Comparison of ENCODE assay signal across 34 cellular contexts in genomic region chrX:18935893-18936292, GRCh38.
"Had no signal": no experiment of that assay in that cellular context is flagged by ENCODE, and none has a peak within 500 bp of the region (broad histone marks: within the 10 kb centered on the region; RNA-seq: fewer than 3 reads in every experiment).

No MANE protein-coding gene starts in this region.

- H3K4me1 Mint-ChIP-seq: activated CD4-positive, alpha-beta T cell treated with anti-CD3 and anti-CD28 coated beads for 36 hours; activated CD4-positive, alpha-beta T cell treated with anti-CD3 and anti-CD28 coated beads, Interleukin-2, amount 10 ng/mL, durations not matched to agents 24 days and 14 days; activated CD8-positive, alpha-beta memory T cell treated with anti-CD3 and anti-CD28 coated beads, Interleukin-2, amount 10 ng/mL, durations not matched to agents 7 days and 5 days; activated naive CD4-positive, alpha-beta T cell treated with anti-CD3 and anti-CD28 coated beads, Interleukin-2, amount 50 U/mL, for 24 hours; activated naive CD8-positive, alpha-beta T cell treated with anti-CD3 and anti-CD28 coated beads for 36 hours; activated naive CD8-positive, alpha-beta T cell treated with anti-CD3 and anti-CD28 coated beads, Interleukin-2, amount 50 U/mL, for 24 hours; brain had no signal

- H3K9me3 ChIP-seq: adrenal gland, breast epithelium, colonic mucosa, esophagus squamous epithelium, gastroesophageal sphincter had no signal

- H3K9me3 Mint-ChIP-seq: activated CD4-positive, alpha-beta memory T cell treated with anti-CD3 and anti-CD28 coated beads for 36 hours; activated CD4-positive, alpha-beta T cell treated with anti-CD3 and anti-CD28 coated beads, Interleukin-2, amount 10 ng/mL, durations not matched to agents 24 days and 14 days; activated naive CD4-positive, alpha-beta T cell treated with anti-CD3 and anti-CD28 coated beads for 36 hours; activated naive CD4-positive, alpha-beta T cell treated with anti-CD3 and anti-CD28 coated beads, Interleukin-2, amount 50 U/mL, for 24 hours; activated naive CD8-positive, alpha-beta T cell treated with anti-CD3 and anti-CD28 coated beads for 36 hours; activated naive CD8-positive, alpha-beta T cell treated with anti-CD3 and anti-CD28 coated beads, Interleukin-2, amount 50 U/mL, for 24 hours; activated T-helper 1 cell treated with anti-CD3 and anti-CD28 coated beads, Interleukin-12 subunit alpha, Interleukin-12 subunit beta, Interleukin-2, Interleukin-4 antibody, amounts not matched to agents 30 ng/mL and 10 ng/mL and 1 ng/mL, durations not matched to agents 14 hours and 24 hours and 36 hours; activated T-helper 2 cell treated with anti-CD3 and anti-CD28 coated beads, Interferon-gamma antibody, Interleukin-2, Interleukin-4, amounts not matched to agents 10 μg/mL and 5 μg/mL and 100 μg/mL, durations not matched to agents 14 hours and 24 hours and 36 hours; brain; effector memory CD8-positive, alpha-beta T cell had no signal

- H3K27me3 Mint-ChIP-seq: activated CD4-positive, alpha-beta memory T cell treated with anti-CD3 and anti-CD28 coated beads for 36 hours; activated CD4-positive, alpha-beta T cell treated with anti-CD3 and anti-CD28 coated beads for 36 hours; activated CD4-positive, alpha-beta T cell treated with anti-CD3 and anti-CD28 coated beads, Interleukin-2, amount 10 ng/mL, durations not matched to agents 24 days and 14 days; activated CD8-positive, alpha-beta memory T cell treated with anti-CD3 and anti-CD28 coated beads, Interleukin-2, amount 10 ng/mL, durations not matched to agents 7 days and 5 days; activated naive CD4-positive, alpha-beta T cell treated with anti-CD3 and anti-CD28 coated beads, Interleukin-2, amount 50 U/mL, for 24 hours; activated naive CD8-positive, alpha-beta T cell treated with anti-CD3 and anti-CD28 coated beads for 36 hours; activated naive CD8-positive, alpha-beta T cell treated with anti-CD3 and anti-CD28 coated beads, Interleukin-2, amount 50 U/mL, for 24 hours; brain; effector memory CD8-positive, alpha-beta T cell had no signal

- H3K4me3 ChIP-seq: adrenal gland, breast epithelium, cardiac muscle cell, colonic mucosa, dorsolateral prefrontal cortex, esophagus squamous epithelium, gastroesophageal sphincter had no signal

- H3K36me3 ChIP-seq: breast epithelium, colonic mucosa had no signal

- H3K4me1 ChIP-seq: adrenal gland, breast epithelium, colonic mucosa, esophagus squamous epithelium, gastroesophageal sphincter had no signal

- H3K27ac ChIP-seq: adrenal gland, breast epithelium, cardiac muscle cell, colonic mucosa, dorsolateral prefrontal cortex, esophagus squamous epithelium, gastroesophageal sphincter had no signal

- H3K27me3 ChIP-seq: adrenal gland, cardiac muscle cell, colonic mucosa, esophagus squamous epithelium, gastroesophageal sphincter had no signal

- H3K27ac Mint-ChIP-seq: activated CD4-positive, alpha-beta memory T cell treated with anti-CD3 and anti-CD28 coated beads for 36 hours; activated CD4-positive, alpha-beta T cell treated with anti-CD3 and anti-CD28 coated beads for 36 hours; activated CD4-positive, alpha-beta T cell treated with anti-CD3 and anti-CD28 coated beads, Interleukin-2, amount 10 ng/mL, durations not matched to agents 24 days and 14 days; activated CD8-positive, alpha-beta memory T cell treated with anti-CD3 and anti-CD28 coated beads, Interleukin-2, amount 10 ng/mL, durations not matched to agents 7 days and 5 days; activated CD8-positive, alpha-beta T cell treated with anti-CD3 and anti-CD28 coated beads, Interleukin-2, amount 10 ng/mL, durations not matched to agents 7 days and 5 days; activated naive CD4-positive, alpha-beta T cell treated with anti-CD3 and anti-CD28 coated beads for 36 hours; activated naive CD4-positive, alpha-beta T cell treated with anti-CD3 and anti-CD28 coated beads, Interleukin-2, amount 50 U/mL, for 24 hours; activated naive CD8-positive, alpha-beta T cell treated with anti-CD3 and anti-CD28 coated beads for 36 hours; activated naive CD8-positive, alpha-beta T cell treated with anti-CD3 and anti-CD28 coated beads, Interleukin-2, amount 50 U/mL, for 24 hours; activated T-helper 1 cell treated with anti-CD3 and anti-CD28 coated beads, Interleukin-12 subunit alpha, Interleukin-12 subunit beta, Interleukin-2, Interleukin-4 antibody, amounts not matched to agents 30 ng/mL and 10 ng/mL and 1 ng/mL, durations not matched to agents 14 hours and 24 hours and 36 hours; activated T-helper 2 cell treated with anti-CD3 and anti-CD28 coated beads, Interferon-gamma antibody, Interleukin-2, Interleukin-4, amounts not matched to agents 10 μg/mL and 5 μg/mL and 100 μg/mL, durations not matched to agents 14 hours and 24 hours and 36 hours; brain; effector memory CD8-positive, alpha-beta T cell had no signal

- ATAC-seq: activated CD4-positive, alpha-beta T cell treated with anti-CD3 and anti-CD28 coated beads for 36 hours; activated CD8-positive, alpha-beta memory T cell treated with anti-CD3 and anti-CD28 coated beads, Interleukin-2, amount 10 ng/mL, durations not matched to agents 7 days and 5 days; activated CD8-positive, alpha-beta T cell treated with anti-CD3 and anti-CD28 coated beads, Interleukin-2, amount 10 ng/mL, durations not matched to agents 7 days and 5 days; activated naive CD8-positive, alpha-beta T cell treated with anti-CD3 and anti-CD28 coated beads, Interleukin-2, amount 50 U/mL, for 24 hours; effector memory CD8-positive, alpha-beta T cell; gastroesophageal sphincter had no signal

- H3K36me3 Mint-ChIP-seq: activated CD8-positive, alpha-beta memory T cell treated with anti-CD3 and anti-CD28 coated beads, Interleukin-2, amount 10 ng/mL, durations not matched to agents 7 days and 5 days; activated naive CD4-positive, alpha-beta T cell treated with anti-CD3 and anti-CD28 coated beads, Interleukin-2, amount 50 U/mL, for 24 hours; activated naive CD8-positive, alpha-beta T cell treated with anti-CD3 and anti-CD28 coated beads for 36 hours had no signal

- DNase-seq: activated CD4-positive, alpha-beta memory T cell treated with anti-CD3 and anti-CD28 coated beads for 36 hours; activated CD4-positive, alpha-beta T cell treated with anti-CD3 and anti-CD28 coated beads for 36 hours; activated CD4-positive, alpha-beta T cell treated with anti-CD3 and anti-CD28 coated beads, Interleukin-2, amount 10 ng/mL, durations not matched to agents 24 days and 14 days; activated CD4-positive, CD25-positive, alpha-beta regulatory T cell; activated CD4-positive, CD25-positive, alpha-beta regulatory T cell treated with anti-CD3 and anti-CD28 coated beads, Interleukin-2, amount 50 U/mL, for 72 hours; activated CD8-positive, alpha-beta memory T cell treated with anti-CD3 and anti-CD28 coated beads, Interleukin-2, amount 10 ng/mL, durations not matched to agents 7 days and 5 days; activated CD8-positive, alpha-beta memory T cell treated with anti-CD3 and anti-CD28 coated beads, Interleukin-2, amount 50 U/mL, for 4 hours; activated CD8-positive, alpha-beta T cell treated with anti-CD3 and anti-CD28 coated beads, Interleukin-2, amount 10 ng/mL, durations not matched to agents 7 days and 5 days; activated effector memory CD4-positive, alpha-beta T cell treated with anti-CD3 and anti-CD28 coated beads, Interleukin-2, amount 50 U/mL, for 16 hours; activated naive CD4-positive, alpha-beta T cell treated with anti-CD3 and anti-CD28 coated beads for 36 hours; activated naive CD8-positive, alpha-beta T cell treated with anti-CD3 and anti-CD28 coated beads for 36 hours; activated naive CD8-positive, alpha-beta T cell treated with anti-CD3 and anti-CD28 coated beads, Interleukin-2, amount 50 U/mL, for 24 hours; activated T-cell treated with anti-CD3 and anti-CD28 coated beads, Interleukin-2, amount 50 U/mL, for 1 hour; activated T-cell treated with anti-CD3 and anti-CD28 coated beads, Interleukin-2, amount 50 U/mL, for 48 hours; adrenal gland; amygdala; aorta; central memory CD4-positive, alpha-beta T cell; cerebellar nuclear complex; colonic mucosa; dorsolateral prefrontal cortex; effector CD4-positive, alpha-beta T cell; effector memory CD8-positive, alpha-beta T cell; erythroblast; esophagus squamous epithelium; foreskin melanocyte; T-helper 2 cell had no signal

- H3K4me3 Mint-ChIP-seq: activated CD4-positive, alpha-beta memory T cell treated with anti-CD3 and anti-CD28 coated beads for 36 hours; activated CD4-positive, alpha-beta T cell treated with anti-CD3 and anti-CD28 coated beads for 36 hours; activated CD4-positive, alpha-beta T cell treated with anti-CD3 and anti-CD28 coated beads, Interleukin-2, amount 10 ng/mL, durations not matched to agents 24 days and 14 days; activated CD8-positive, alpha-beta memory T cell treated with anti-CD3 and anti-CD28 coated beads, Interleukin-2, amount 10 ng/mL, durations not matched to agents 7 days and 5 days; activated CD8-positive, alpha-beta T cell treated with anti-CD3 and anti-CD28 coated beads, Interleukin-2, amount 10 ng/mL, durations not matched to agents 7 days and 5 days; activated naive CD4-positive, alpha-beta T cell treated with anti-CD3 and anti-CD28 coated beads for 36 hours; activated naive CD4-positive, alpha-beta T cell treated with anti-CD3 and anti-CD28 coated beads, Interleukin-2, amount 50 U/mL, for 24 hours; activated naive CD8-positive, alpha-beta T cell treated with anti-CD3 and anti-CD28 coated beads for 36 hours; activated naive CD8-positive, alpha-beta T cell treated with anti-CD3 and anti-CD28 coated beads, Interleukin-2, amount 50 U/mL, for 24 hours; activated T-helper 1 cell treated with anti-CD3 and anti-CD28 coated beads, Interleukin-12 subunit alpha, Interleukin-12 subunit beta, Interleukin-2, Interleukin-4 antibody, amounts not matched to agents 30 ng/mL and 10 ng/mL and 1 ng/mL, durations not matched to agents 14 hours and 24 hours and 36 hours; brain; effector memory CD8-positive, alpha-beta T cell had no signal
